Comparison of ENCODE assay signal across 28 cellular contexts in the genomic region with DNA sequence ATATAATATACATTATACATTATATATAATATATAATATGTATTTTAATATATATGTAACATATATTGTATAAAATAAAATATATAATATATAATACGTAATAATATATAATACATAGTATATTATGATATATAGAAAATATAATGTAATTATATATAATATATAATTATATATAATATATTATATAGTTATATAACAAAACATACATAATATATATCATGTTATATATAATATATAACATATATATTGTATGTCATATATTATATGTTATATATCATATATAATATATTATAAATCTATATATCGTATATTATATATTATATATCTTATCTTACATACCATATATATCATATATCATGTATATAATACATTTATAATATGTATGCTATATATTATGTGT.
"Had no signal": no experiment of that assay in that cellular context is flagged by ENCODE, and none has a peak within 500 bp of the region (broad histone marks: within the 10 kb centered on the region; RNA-seq: fewer than 3 reads in every experiment).

No MANE protein-coding gene starts in this region.

- H3K4me2 ChIP-seq: SK-N-SH had no signal

- H3K36me3 ChIP-seq: cardiac muscle cell, MG63, SJCRH30 had no signal

- ATAC-seq: Panc1 had no signal

- H3K9ac ChIP-seq: SK-N-SH had no signal

- DNase-seq: activated CD4-positive, alpha-beta T cell treated with anti-CD3 and anti-CD28 coated beads, Interleukin-2, amount 50 U/mL, for 48 hours; activated CD4-positive, CD25-positive, alpha-beta regulatory T cell treated with anti-CD3 and anti-CD28 coated beads, Interleukin-2, amount 50 U/mL, for 72 hours; activated CD8-positive, alpha-beta memory T cell treated with anti-CD3 and anti-CD28 coated beads for 24 hours; activated effector memory CD4-positive, alpha-beta T cell treated with anti-CD3 and anti-CD28 coated beads, Interleukin-2, amount 50 U/mL, for 16 hours; activated naive CD4-positive, alpha-beta T cell treated with Interleukin-2 at 50 U/mL for 16 hours; activated T-cell treated with anti-CD3 and anti-CD28 coated beads, Interleukin-2, amount 50 U/mL, for 4 hours; amygdala; MV-4-11; NCI-H1092 treated with DMSO at 0.1 percent for 48 hours; NCI-H1417 treated with DMSO at 0.1 percent for 48 hours; NCI-H1694; NCI-H2029; NCI-H2107; NCI-H2171 treated with DMSO at 0.1 percent for 48 hours; NCI-H345; NCI-H510A; NCI-H69; NK-92 treated with Interleukin-12 subunit alpha and Interleukin-12 subunit beta, amount 100 ng/mL, for 24 hours; OCI-M1; Right ventricle myocardium superior; SJCRH30; SK-N-SH; SW 1271 had no signal

- H3K27ac ChIP-seq: cardiac muscle cell, RWPE1, SJCRH30 had no signal

- H3K4me3 ChIP-seq: cardiac muscle cell, MG63, SJCRH30 had no signal

- H3K9me3 ChIP-seq: MG63, SJCRH30, SK-N-SH had no signal

- H3K4me1 ChIP-seq: SJCRH30 had no signal

- H3K27me3 ChIP-seq: cardiac muscle cell, MG63, SJCRH30 had no signal

- FAIRE-seq: astrocyte had no signal
